In genomic region chr11:112583246-112583893, GRCh38 we compare ENCODE assay signal across 12 cellular contexts.
DNase-seq lines count a peak whose midpoint lies in the region; ATAC-seq lines count a peak whose summit lies in the region.
"Had no signal": no experiment of that assay in that cellular context is flagged by ENCODE, and none has a peak within 500 bp of the region (broad histone marks: within the 10 kb centered on the region; RNA-seq: fewer than 3 reads in every experiment).

No MANE protein-coding gene starts in this region.

- intact Hi-C loops in naive thymus-derived CD4-positive, alpha-beta T cell (cut with micrococcal nuclease) = no loop called here

- no peaks in the 10 kb centered on the region for H3K4me1 ChIP-seq in naive thymus-derived CD4-positive, alpha-beta T cell (ENCODE audit: control insufficient read depth in 2 of 2, insufficient read depth in 2 of 2, low read length in 2 of 2)

- CTCF ChIA-PET in naive thymus-derived CD4-positive, alpha-beta T cell (lab: Charles Lee) = no interaction called here

- H3K4me3 ChIP-seq in naive thymus-derived CD4-positive, alpha-beta T cell (ENCODE audit: low read length) = no peak overlapping the region
- H3K4me3 ChIP-seq: psoas muscle had no signal

- peaks cover 0 to 13% (median 3%) of the 10 kb centered on the region in 5 donors for H3K27me3 Mint-ChIP-seq in naive thymus-derived CD4-positive, alpha-beta T cell

- H3K4me1 Mint-ChIP-seq in naive thymus-derived CD4-positive, alpha-beta T cell = peaks cover 0 to 4% (median 0%) of the 10 kb centered on the region in 7 donors

- H3K36me3 ChIP-seq in naive thymus-derived CD4-positive, alpha-beta T cell (ENCODE audit: control insufficient read depth in 2 of 3, insufficient read depth in 3 of 3, low read length in 3 of 3) = no peaks in the 10 kb centered on the region

- H3K9me3 Mint-ChIP-seq in naive thymus-derived CD4-positive, alpha-beta T cell = no peaks in the 10 kb centered on the region

- peak; percentile 31 for DNase-seq in foreskin melanocyte
- DNase-seq in naive thymus-derived CD4-positive, alpha-beta T cell = no peak
- no peak for DNase-seq in NCI-H1930 (lab: John Stamatoyannopoulos, UW)
- no peak for DNase-seq in globus pallidus (ENCODE audit: low spot score)
- no peak for DNase-seq in EL
- DNase-seq: activated CD8-positive, alpha-beta memory T cell treated with anti-CD3 and anti-CD28 coated beads for 24 hours; DMS79 treated with DMSO at 0.1 percent for 48 hours; psoas muscle had no signal

- H3K27me3 ChIP-seq in naive thymus-derived CD4-positive, alpha-beta T cell (ENCODE audit: control insufficient read depth in 2 of 2, insufficient read depth in 2 of 2, low read length in 2 of 2) = no peaks in the 10 kb centered on the region

- no peak overlapping the region for H3K27ac Mint-ChIP-seq in naive thymus-derived CD4-positive, alpha-beta T cell
- H3K27ac Mint-ChIP-seq: brain had no signal

- no peaks in the 10 kb centered on the region for H3K9me3 ChIP-seq in naive thymus-derived CD4-positive, alpha-beta T cell (ENCODE audit: control insufficient read depth in 2 of 3, low read length in 3 of 3)
- H3K9me3 ChIP-seq: psoas muscle had no signal

- H3K36me3 Mint-ChIP-seq in naive thymus-derived CD4-positive, alpha-beta T cell = no peaks in the 10 kb centered on the region
- H3K36me3 Mint-ChIP-seq: brain had no signal

- no peak overlapping the region for H3K4me3 Mint-ChIP-seq in naive thymus-derived CD4-positive, alpha-beta T cell
- H3K4me3 Mint-ChIP-seq: brain had no signal

- POLR2A ChIA-PET in naive thymus-derived CD4-positive, alpha-beta T cell (lab: Charles Lee) = no interaction called here

- no peak overlapping the region for H3K27ac ChIP-seq in naive thymus-derived CD4-positive, alpha-beta T cell (ENCODE audit: low read depth, low read length)
- H3K27ac ChIP-seq: psoas muscle had no signal

- ATAC-seq in GM18868 (IDR thresholded peaks at IDR 0.05; ENCODE audit: unreplicated experiment) (peak; percentile 84), GM21515 (IDR thresholded peaks at IDR 0.05; ENCODE audit: unreplicated experiment) (peak; percentile 88), HG03103 (IDR thresholded peaks at IDR 0.05; ENCODE audit: low read depth, unreplicated experiment) (peak; percentile 79)
- ATAC-seq in naive thymus-derived CD4-positive, alpha-beta T cell = no peak
- ATAC-seq: psoas muscle had no signal
